Comparison of ENCODE assay signal across 8 cellular contexts in the genomic region with DNA sequence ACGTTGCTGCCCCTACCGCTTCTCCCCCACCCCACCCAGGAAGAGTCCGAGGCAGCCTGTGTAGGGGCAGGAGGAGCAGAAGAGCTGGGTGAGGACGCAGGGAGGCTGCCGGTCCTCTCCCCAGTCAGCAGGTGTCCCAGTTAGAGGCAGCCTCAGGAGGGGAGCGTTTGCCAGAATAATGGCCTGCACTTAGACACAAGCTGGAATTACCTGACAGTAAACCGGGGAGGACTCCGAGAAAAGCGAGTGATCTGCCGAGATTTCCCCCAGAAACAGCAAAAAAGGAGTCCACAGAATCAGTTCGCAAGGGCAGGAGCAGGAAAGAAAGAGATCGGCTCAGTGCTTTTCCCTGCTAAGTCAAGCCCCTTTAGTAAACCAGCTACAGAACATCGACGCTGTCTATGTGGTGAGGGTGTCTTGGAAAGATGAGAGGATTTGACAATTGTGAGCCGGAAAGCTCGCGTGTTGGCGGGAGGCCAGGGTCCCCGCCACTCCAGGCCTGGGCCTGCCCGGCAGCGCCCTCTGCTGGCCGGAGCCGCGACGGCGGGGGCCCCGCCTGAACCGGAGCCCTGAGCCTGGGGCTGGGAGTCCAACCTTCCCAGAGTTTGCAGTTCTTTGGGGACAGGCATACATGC. TPM values are rescaled to one million over a fixed set of nuclear protein-coding genes. Genes with fewer than 3 reads are reported as not detected.
DNase-seq lines count a peak whose midpoint lies in the region; ATAC-seq and TF ChIP-seq lines count a peak whose summit lies in the region.

No MANE protein-coding gene starts in this region.

- POLR2A ChIA-PET in activated CD4-positive, alpha-beta T cell treated with anti-CD3 and anti-CD28 coated beads, Interleukin-2, amount 10 ng/mL, durations not matched to agents 7 days and 5 days (lab: Charles Lee), result no interaction called here

- no peak overlapping the region for H3K27ac Mint-ChIP-seq in activated CD4-positive, alpha-beta T cell treated with anti-CD3 and anti-CD28 coated beads, Interleukin-2, amount 10 ng/mL, durations not matched to agents 7 days and 5 days

- no peaks in the 10 kb centered on the region for H3K9me3 Mint-ChIP-seq in activated CD4-positive, alpha-beta T cell treated with anti-CD3 and anti-CD28 coated beads, Interleukin-2, amount 10 ng/mL, durations not matched to agents 7 days and 5 days

- peaks cover 5% of the 10 kb centered on the region for H3K27me3 Mint-ChIP-seq in activated CD4-positive, alpha-beta T cell treated with anti-CD3 and anti-CD28 coated beads, Interleukin-2, amount 10 ng/mL, durations not matched to agents 7 days and 5 days

- H3K4me3 Mint-ChIP-seq in activated CD4-positive, alpha-beta T cell treated with anti-CD3 and anti-CD28 coated beads, Interleukin-2, amount 10 ng/mL, durations not matched to agents 7 days and 5 days, result no peak overlapping the region

- no peaks in the 10 kb centered on the region for H3K27me3 ChIP-seq in left lung

- CTCF ChIA-PET in activated CD4-positive, alpha-beta T cell treated with anti-CD3 and anti-CD28 coated beads, Interleukin-2, amount 10 ng/mL, durations not matched to agents 7 days and 5 days (lab: Charles Lee), result interaction anchor here (0.7 to 2.1 kb wide), 15 partner anchors 9 to 144 kb away, joined by 3 to 9 read pairs (median 3); a partner anchor contains a TSS

- peak; percentile 60 for ATAC-seq in HG03066 (IDR thresholded peaks at IDR 0.05; ENCODE audit: low read depth, unreplicated experiment)
- ATAC-seq in left lung, result peak; percentile 92
- ATAC-seq in HG02840 (IDR thresholded peaks at IDR 0.05; ENCODE audit: low FRiP score, unreplicated experiment), result no peak

- H3K9me3 ChIP-seq in left lung, result no peaks in the 10 kb centered on the region

- H3K4me3 ChIP-seq in coronary artery (peak overlapping the region; percentile 63), left lung (peak overlapping the region; percentile 32 to 35)

- intact Hi-C loops in left lung (cut with DNase I), result no loop called here

- H3K4me1 ChIP-seq in left lung, result peaks cover 7 to 15% of the 10 kb centered on the region in 2 donors

- H3K36me3 ChIP-seq in left lung, result no peaks in the 10 kb centered on the region

- DNase-seq in GM04504 (ENCODE audit: low read depth) (peak; percentile 32), NCI-H226 (peak; percentile 53), coronary artery (ENCODE audit: low spot score) (peak; percentile 82), left lung (peak; percentile 76 to 96)
- peak; percentile 68 for DNase-seq in activated CD4-positive, alpha-beta T cell treated with anti-CD3 and anti-CD28 coated beads, Interleukin-2, amount 10 ng/mL, durations not matched to agents 7 days and 5 days
- DNase-seq in stimulated activated CD4-positive, alpha-beta T cell treated with anti-CD3 and anti-CD28 coated beads, Interleukin-4, amount 100 ng/mL, for 1 hour, result peak; percentile 78

- peaks cover 12% of the 10 kb centered on the region for H3K4me1 Mint-ChIP-seq in activated CD4-positive, alpha-beta T cell treated with anti-CD3 and anti-CD28 coated beads, Interleukin-2, amount 10 ng/mL, durations not matched to agents 7 days and 5 days

- no peaks in the 10 kb centered on the region for H3K36me3 Mint-ChIP-seq in activated CD4-positive, alpha-beta T cell treated with anti-CD3 and anti-CD28 coated beads, Interleukin-2, amount 10 ng/mL, durations not matched to agents 7 days and 5 days (ENCODE audit: low read depth)

- H3K27ac ChIP-seq in coronary artery (peak overlapping the region in 1 of 2 donors; percentile 13), left lung (peak overlapping the region in 1 of 2 donors; percentile 24)

- TF ChIP-seq CTCF in coronary artery (IDR thresholded peaks at IDR 0.05), result peak; percentile 94
- peak; percentile 99 for TF ChIP-seq CTCF in left lung (IDR thresholded peaks at IDR 0.05)

RNA-seq across cellular contexts. Expression of a gene that starts 17.7 kb away (rescaled TPM):
- not detected for total RNA-seq in activated CD4-positive, alpha-beta T cell treated with anti-CD3 and anti-CD28 coated beads, Interleukin-2, amount 10 ng/mL, durations not matched to agents 7 days and 5 days
- not detected for total RNA-seq in left lung

RNA-seq across cellular contexts. Expression of a gene that starts 22.9 kb away (rescaled TPM):
- total RNA-seq in activated CD4-positive, alpha-beta T cell treated with anti-CD3 and anti-CD28 coated beads, Interleukin-2, amount 10 ng/mL, durations not matched to agents 7 days and 5 days, result under 1 TPM; 0.19 to 0.25 TPM
- total RNA-seq in left lung, result 10 to 100 TPM; 17.7 to 19.2 TPM

RNA-seq across cellular contexts. Expression of a gene that starts 33.7 kb away (rescaled TPM):
- total RNA-seq in activated CD4-positive, alpha-beta T cell treated with anti-CD3 and anti-CD28 coated beads, Interleukin-2, amount 10 ng/mL, durations not matched to agents 7 days and 5 days, result 100 to 1,000 TPM; 182 to 220 TPM
- 100 to 1,000 TPM; 182 to 224 TPM for total RNA-seq in left lung

RNA-seq across cellular contexts. Expression of a gene that starts 51.5 kb away (rescaled TPM):
- total RNA-seq in activated CD4-positive, alpha-beta T cell treated with anti-CD3 and anti-CD28 coated beads, Interleukin-2, amount 10 ng/mL, durations not matched to agents 7 days and 5 days, result 10 to 100 TPM; 49.1 to 50.3 TPM
- total RNA-seq in left lung, result 10 to 100 TPM; 31.1 to 31.2 TPM

Comparison
In these comparisons a context has a peak if more than half of its experiments do, and no peak if none do; other contexts are left out.
1. DNase-seq: peak in every context shown above with its lines; median percentile 86 in left lung; 82 in coronary artery; 78 in stimulated activated CD4-positive, alpha-beta T cell treated with anti-CD3 and anti-CD28 coated beads, Interleukin-4, amount 100 ng/mL, for 1 hour; 68 in activated CD4-positive, alpha-beta T cell treated with anti-CD3 and anti-CD28 coated beads, Interleukin-2, amount 10 ng/mL, durations not matched to agents 7 days and 5 days; 53 in NCI-H226; 32 in GM04504.
2. RNA of a gene that starts 22.9 kb away (total RNA-seq): 17.7 to 19.2 TPM in left lung; 0.19 to 0.25 TPM in activated CD4-positive, alpha-beta T cell treated with anti-CD3 and anti-CD28 coated beads, Interleukin-2, amount 10 ng/mL, durations not matched to agents 7 days and 5 days; every median in the first group is over 10 times any median in the second.